ENCODE assay signal across 16 cellular contexts in genomic region chr2:215635071-215635787, GRCh38.
DNase-seq lines count a peak whose midpoint lies in the region; ATAC-seq and TF ChIP-seq lines count a peak whose summit lies in the region.
"Had no signal": no experiment of that assay in that cellular context is flagged by ENCODE, and none has a peak within 500 bp of the region (broad histone marks: within the 10 kb centered on the region; RNA-seq: fewer than 3 reads in every experiment).

No MANE protein-coding gene starts in this region.

- H3K36me3 Mint-ChIP-seq in H9 (ENCODE audit: insufficient read depth in 1 of 3, low read depth in 3 of 3) (peaks cover 12 to 28% (median 19%) of the 10 kb centered on the region in 3 experiments), chondrocyte (ENCODE audit: low read depth) (peaks cover 57% of the 10 kb centered on the region)
- H3K36me3 Mint-ChIP-seq: CD4-positive, CD25-positive, alpha-beta regulatory T cell had no signal

- no peak overlapping the region for H4K8ac ChIP-seq in H9 (replicated peaks; ENCODE audit: insufficient read length, low read depth, low read length)

- peaks cover 0 to 3% of the 10 kb centered on the region in 2 experiments; a peak in 2 of 4 replicates for H3K4me1 Mint-ChIP-seq in H9
- peaks cover 34% of the 10 kb centered on the region for H3K4me1 Mint-ChIP-seq in chondrocyte (ENCODE audit: low read depth)
- H3K4me1 Mint-ChIP-seq: CD4-positive, CD25-positive, alpha-beta regulatory T cell had no signal

- H3K56ac ChIP-seq in H9 (ENCODE audit: insufficient read length, low read depth, low read length): no peak overlapping the region

- H3K4me3 Mint-ChIP-seq in H9: no peak overlapping the region
- H3K4me3 Mint-ChIP-seq in chondrocyte (ENCODE audit: unreplicated experiment): no peak overlapping the region
- H3K4me3 Mint-ChIP-seq: CD4-positive, CD25-positive, alpha-beta regulatory T cell had no signal

- H3T11ph ChIP-seq in H9 (ENCODE audit: low read length): no peak overlapping the region

- no peaks in the 10 kb centered on the region for H3K23me2 ChIP-seq in H9 (ENCODE audit: insufficient read length, low read depth, low read length, poor library complexity, severe bottlenecking)

- no peak overlapping the region for H2AFZ ChIP-seq in H9 (ENCODE audit: low read length)
- H2AFZ ChIP-seq: GM23248 had no signal

- no peaks in the 10 kb centered on the region for H3K79me1 ChIP-seq in H9 (ENCODE audit: insufficient read depth, low read depth, low read length, poor library complexity, severe bottlenecking)

- H3K18ac ChIP-seq in H9 (ENCODE audit: insufficient read length, low read depth, low read length): no peak overlapping the region

- no peak for TF ChIP-seq CTCF in H9 (conservative IDR thresholded peaks at IDR 0.05)
- TF ChIP-seq CTCF in chondrocyte (IDR thresholded peaks at IDR 0.05): no peak
- TF ChIP-seq CTCF in left lung (IDR thresholded peaks at IDR 0.05): no peak

- H3K4me1 ChIP-seq in H9 (ENCODE audit: insufficient read depth, low read length) (no peaks in the 10 kb centered on the region), left lung (peaks cover 0 to 6% of the 10 kb centered on the region in 2 donors)

- H2AK5ac ChIP-seq in H9 (ENCODE audit: insufficient read length, low read length): peak overlapping the region; percentile 46

- H3K4ac ChIP-seq in H9 (ENCODE audit: low read depth, low read length): no peak overlapping the region

- no peak overlapping the region for H3K27ac Mint-ChIP-seq in H9
- peak overlapping the region; percentile 1 for H3K27ac Mint-ChIP-seq in chondrocyte (ENCODE audit: unreplicated experiment)
- H3K27ac Mint-ChIP-seq: CD4-positive, CD25-positive, alpha-beta regulatory T cell had no signal

- H3K27me3 ChIP-seq in H9 (ENCODE audit: insufficient read depth, low read length) (no peaks in the 10 kb centered on the region), left lung (no peaks in the 10 kb centered on the region)

- H2BK5ac ChIP-seq in H9 (ENCODE audit: insufficient read length, low read length): no peak overlapping the region

- H3K4me3 ChIP-seq in left lung: no peak overlapping the region
- H3K4me3 ChIP-seq: GM23248 had no signal

- H2BK20ac ChIP-seq in H9 (ENCODE audit: low read depth, low read length, poor library complexity, severe bottlenecking): no peak overlapping the region

- H3K36me3 ChIP-seq in left lung: no peaks in the 10 kb centered on the region

- H3K23ac ChIP-seq in H9 (ENCODE audit: insufficient read length, low read depth, low read length): no peak overlapping the region

- no peak overlapping the region for H3K4me2 ChIP-seq in H9 (ENCODE audit: insufficient read depth, insufficient read length, low read length)

- no peak overlapping the region for H3K9ac ChIP-seq in H9 (ENCODE audit: extremely low read depth, insufficient read length, low read length)
- H3K9ac ChIP-seq: GM23248 had no signal

- no peak overlapping the region for H3K14ac ChIP-seq in H9 (ENCODE audit: insufficient read depth, low read length)

- ATAC-seq in left lung: peak; percentile 26
- no peak for ATAC-seq in HG03280 (IDR thresholded peaks at IDR 0.05; ENCODE audit: unreplicated experiment)

- H3K9me3 Mint-ChIP-seq in H9 (peaks cover 23 to 56% of the 10 kb centered on the region in 2 experiments), chondrocyte (ENCODE audit: low read depth) (peaks cover 67% of the 10 kb centered on the region)

- no peak overlapping the region for H2BK15ac ChIP-seq in H9 (ENCODE audit: low read depth, low read length)

- H3K9me3 ChIP-seq in H9 (ENCODE audit: control insufficient read depth, low read depth, low read length): no peaks in the 10 kb centered on the region
- peaks cover 0 to 29% of the 10 kb centered on the region in 2 donors for H3K9me3 ChIP-seq in left lung

- H4K20me1 ChIP-seq in H9 (ENCODE audit: control insufficient read depth, insufficient read depth, insufficient read length): no peaks in the 10 kb centered on the region

- no peak overlapping the region for H4K91ac ChIP-seq in H9 (ENCODE audit: insufficient read length, low read depth, low read length)

- H3K79me2 ChIP-seq in H9 (ENCODE audit: insufficient read depth, low read length): no peaks in the 10 kb centered on the region

- H3K27me3 Mint-ChIP-seq in H9 (ENCODE audit: low read depth) (no peaks in the 10 kb centered on the region), chondrocyte (ENCODE audit: low read depth) (no peaks in the 10 kb centered on the region)
- H3K27me3 Mint-ChIP-seq: CD4-positive, CD25-positive, alpha-beta regulatory T cell had no signal

- H3K27ac ChIP-seq in H9 (ENCODE audit: insufficient read length, low read depth, low read length) (no peak overlapping the region), left lung (no peak overlapping the region)
- H3K27ac ChIP-seq: GM23248 had no signal

- H2BK12ac ChIP-seq in H9 (ENCODE audit: insufficient read length, low read depth, low read length): no peak overlapping the region

- H4K5ac ChIP-seq in H9 (ENCODE audit: insufficient read length, low read depth, low read length): no peak overlapping the region

- no peak overlapping the region for H2BK120ac ChIP-seq in H9 (ENCODE audit: low read depth, low read length, poor library complexity, severe bottlenecking)

- intact Hi-C loops in left lung (cut with DNase I): no loop called here

- DNase-seq in H9: no peak
- DNase-seq in LHCN-M2 (ENCODE audit: low read depth): peak; percentile 34
- DNase-seq in chondrocyte (ENCODE audit: low spot score): no peak
- DNase-seq in left lung: no peak
- no peak for DNase-seq in NCI-H446 treated with DMSO at 0.1 percent for 48 hours (lab: John Stamatoyannopoulos, UW)
- DNase-seq in NCI-H510A (lab: John Stamatoyannopoulos, UW): no peak
- DNase-seq: CD4-positive, CD25-positive, alpha-beta regulatory T cell; MM.1S; NCI-H1048; NCI-H1436; NCI-H187 treated with DMSO at 0.1 percent for 48 hours; NCI-H345; NCI-H526; SHP77 had no signal
